Comparison of ENCODE assay signal across 1 cellular context in the genomic region with DNA sequence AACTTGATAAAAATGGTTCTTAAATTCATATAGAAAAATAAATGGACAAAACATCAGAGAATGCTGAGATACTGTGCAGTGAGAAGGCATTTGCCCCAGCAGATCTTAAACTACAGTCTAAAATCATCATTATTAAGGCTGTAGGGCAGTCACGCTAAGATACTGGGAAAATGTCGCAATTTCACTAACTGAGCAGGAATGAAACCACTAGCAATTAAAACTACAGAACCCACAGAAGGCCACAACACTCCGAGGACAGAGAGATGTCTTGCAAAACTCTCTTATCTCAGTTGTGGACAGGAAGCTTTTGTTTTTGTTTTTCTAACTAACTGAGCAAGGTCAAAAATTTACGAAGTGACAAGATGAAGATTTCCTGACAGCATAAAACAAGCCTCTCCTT.
TF ChIP-seq lines count a peak whose summit lies in the region.

No MANE protein-coding gene starts in this region.

TF ChIP-seq in K562, 482 proteins besides CTCF, POLR2A, EP300 and RAD21 (continued from another document):
- TF ChIP-seq, protein P1, sequence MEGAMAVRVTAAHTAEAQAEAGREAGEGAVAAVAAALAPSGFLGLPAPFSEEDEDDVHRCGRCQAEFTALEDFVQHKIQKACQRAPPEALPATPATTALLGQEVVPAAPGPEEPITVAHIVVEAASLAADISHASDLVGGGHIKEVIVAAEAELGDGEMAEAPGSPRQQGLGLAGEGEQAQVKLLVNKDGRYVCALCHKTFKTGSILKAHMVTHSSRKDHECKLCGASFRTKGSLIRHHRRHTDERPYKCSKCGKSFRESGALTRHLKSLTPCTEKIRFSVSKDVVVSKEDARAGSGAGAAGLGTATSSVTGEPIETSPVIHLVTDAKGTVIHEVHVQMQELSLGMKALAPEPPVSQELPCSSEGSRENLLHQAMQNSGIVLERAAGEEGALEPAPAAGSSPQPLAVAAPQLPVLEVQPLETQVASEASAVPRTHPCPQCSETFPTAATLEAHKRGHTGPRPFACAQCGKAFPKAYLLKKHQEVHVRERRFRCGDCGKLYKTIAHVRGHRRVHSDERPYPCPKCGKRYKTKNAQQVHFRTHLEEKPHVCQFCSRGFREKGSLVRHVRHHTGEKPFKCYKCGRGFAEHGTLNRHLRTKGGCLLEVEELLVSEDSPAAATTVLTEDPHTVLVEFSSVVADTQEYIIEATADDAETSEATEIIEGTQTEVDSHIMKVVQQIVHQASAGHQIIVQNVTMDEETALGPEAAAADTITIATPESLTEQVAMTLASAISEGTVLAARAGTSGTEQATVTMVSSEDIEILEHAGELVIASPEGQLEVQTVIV (CRISPR knock-in tag; IDR thresholded peaks at IDR 0.05; ENCODE audit: borderline replicate concordance), result no peak
- TF ChIP-seq RBM39 (optimal IDR thresholded peaks at IDR 0.05; ENCODE audit: low read depth, low read length) (no peak), HNRNPK (IDR thresholded peaks at IDR 0.05; ENCODE audit: low read depth, low read length, poor library complexity, severe bottlenecking) (no peak), NR2C2 (CRISPR knock-in tag; IDR thresholded peaks at IDR 0.05) (no peak), NR2C2 (tag; IDR thresholded peaks at IDR 0.05) (peak; percentile 24; the same call in 1 of the 2 replicates), ETS2 (tag; IDR thresholded peaks at IDR 0.05; ENCODE audit: borderline replicate concordance, poor library complexity, severe bottlenecking) (no peak), NR2F6 (CRISPR knock-in tag; IDR thresholded peaks at IDR 0.05) (no peak), TAF7 (tag; IDR thresholded peaks at IDR 0.05) (no peak)
- TF ChIP-seq, protein P2, sequence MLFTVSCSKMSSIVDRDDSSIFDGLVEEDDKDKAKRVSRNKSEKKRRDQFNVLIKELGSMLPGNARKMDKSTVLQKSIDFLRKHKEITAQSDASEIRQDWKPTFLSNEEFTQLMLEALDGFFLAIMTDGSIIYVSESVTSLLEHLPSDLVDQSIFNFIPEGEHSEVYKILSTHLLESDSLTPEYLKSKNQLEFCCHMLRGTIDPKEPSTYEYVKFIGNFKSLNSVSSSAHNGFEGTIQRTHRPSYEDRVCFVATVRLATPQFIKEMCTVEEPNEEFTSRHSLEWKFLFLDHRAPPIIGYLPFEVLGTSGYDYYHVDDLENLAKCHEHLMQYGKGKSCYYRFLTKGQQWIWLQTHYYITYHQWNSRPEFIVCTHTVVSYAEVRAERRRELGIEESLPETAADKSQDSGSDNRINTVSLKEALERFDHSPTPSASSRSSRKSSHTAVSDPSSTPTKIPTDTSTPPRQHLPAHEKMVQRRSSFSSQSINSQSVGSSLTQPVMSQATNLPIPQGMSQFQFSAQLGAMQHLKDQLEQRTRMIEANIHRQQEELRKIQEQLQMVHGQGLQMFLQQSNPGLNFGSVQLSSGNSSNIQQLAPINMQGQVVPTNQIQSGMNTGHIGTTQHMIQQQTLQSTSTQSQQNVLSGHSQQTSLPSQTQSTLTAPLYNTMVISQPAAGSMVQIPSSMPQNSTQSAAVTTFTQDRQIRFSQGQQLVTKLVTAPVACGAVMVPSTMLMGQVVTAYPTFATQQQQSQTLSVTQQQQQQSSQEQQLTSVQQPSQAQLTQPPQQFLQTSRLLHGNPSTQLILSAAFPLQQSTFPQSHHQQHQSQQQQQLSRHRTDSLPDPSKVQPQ (CRISPR knock-in tag; IDR thresholded peaks at IDR 0.05; ENCODE audit: borderline replicate concordance), result no peak
